ENCODE assay signal across 19 cellular contexts in genomic region chr2:241568738-241569137, GRCh38. TPM values are rescaled to one million over a fixed set of nuclear protein-coding genes. Genes with fewer than 3 reads are reported as not detected.
"Had no signal": no experiment of that assay in that cellular context is flagged by ENCODE, and none has a peak within 500 bp of the region (broad histone marks: within the 10 kb centered on the region; RNA-seq: fewer than 3 reads in every experiment).

No MANE protein-coding gene starts in this region.

- H3K9me3 Mint-ChIP-seq: activated naive CD8-positive, alpha-beta T cell treated with anti-CD3 and anti-CD28 coated beads for 36 hours; activated T-helper 1 cell treated with anti-CD3 and anti-CD28 coated beads, Interleukin-12 subunit alpha, Interleukin-12 subunit beta, Interleukin-2, Interleukin-4 antibody, amounts not matched to agents 30 ng/mL and 10 ng/mL and 1 ng/mL, durations not matched to agents 14 hours and 24 hours and 36 hours; brain; T-cell had no signal

- ATAC-seq: activated CD4-positive, CD25-positive, alpha-beta regulatory T cell treated with anti-CD3 and anti-CD28 coated beads, Interleukin-2, amount 50 U/mL, for 24 hours; left lobe of liver; stimulated activated naive CD8-positive, alpha-beta T cell treated with anti-CD3 and anti-CD28 coated beads, Interleukin-15, Interleukin-2, amounts not matched to agents 100 U/mL and 50 U/mL, for 24 hours; T-cell had no signal

- H3K27ac ChIP-seq: coronary artery, neutrophil, transverse colon had no signal

- H3K36me3 Mint-ChIP-seq: activated naive CD8-positive, alpha-beta T cell treated with anti-CD3 and anti-CD28 coated beads for 36 hours; T-cell had no signal

- H3K27me3 ChIP-seq: neutrophil, transverse colon had no signal

- H3K4me3 Mint-ChIP-seq: activated naive CD8-positive, alpha-beta T cell treated with anti-CD3 and anti-CD28 coated beads for 36 hours; activated T-helper 1 cell treated with anti-CD3 and anti-CD28 coated beads, Interleukin-12 subunit alpha, Interleukin-12 subunit beta, Interleukin-2, Interleukin-4 antibody, amounts not matched to agents 30 ng/mL and 10 ng/mL and 1 ng/mL, durations not matched to agents 14 hours and 24 hours and 36 hours; brain; T-cell had no signal

- H3K27ac Mint-ChIP-seq: activated naive CD8-positive, alpha-beta T cell treated with anti-CD3 and anti-CD28 coated beads for 36 hours; activated T-helper 1 cell treated with anti-CD3 and anti-CD28 coated beads, Interleukin-12 subunit alpha, Interleukin-12 subunit beta, Interleukin-2, Interleukin-4 antibody, amounts not matched to agents 30 ng/mL and 10 ng/mL and 1 ng/mL, durations not matched to agents 14 hours and 24 hours and 36 hours; brain; T-cell had no signal

- DNase-seq: activated CD4-positive, alpha-beta T cell treated with anti-CD3 and anti-CD28 coated beads, Interleukin-2, amount 50 U/mL, for 1 hour; activated naive CD8-positive, alpha-beta T cell treated with anti-CD3 and anti-CD28 coated beads for 36 hours; amygdala; central memory CD4-positive, alpha-beta T cell; effector CD8-positive, alpha-beta T cell; foreskin fibroblast; retina; small intestine; stimulated activated CD4-positive, alpha-beta T cell treated with anti-CD3 and anti-CD28 coated beads, Interleukin-4, amount 100 ng/mL, for 4 hours; stimulated activated naive CD8-positive, alpha-beta T cell treated with anti-CD3 and anti-CD28 coated beads, Interleukin-15, Interleukin-2, amounts not matched to agents 100 U/mL and 50 U/mL, for 24 hours; T-cell; T-helper 9 cell; transverse colon had no signal

- H3K4me3 ChIP-seq: coronary artery, transverse colon had no signal

- H3K4me1 Mint-ChIP-seq: activated naive CD8-positive, alpha-beta T cell treated with anti-CD3 and anti-CD28 coated beads for 36 hours; brain; T-cell had no signal

- H3K36me3 ChIP-seq: neutrophil, transverse colon had no signal

- H3K27me3 Mint-ChIP-seq: activated naive CD8-positive, alpha-beta T cell treated with anti-CD3 and anti-CD28 coated beads for 36 hours; T-cell had no signal

- H3K9me3 ChIP-seq: neutrophil, transverse colon had no signal

- FAIRE-seq: small intestine had no signal

RNA-seq across cellular contexts. Expression of gene BOK, which starts 10.2 kb away (rescaled TPM):
- total RNA-seq: activated T-helper 1 cell treated with anti-CD3 and anti-CD28 coated beads, Interleukin-12 subunit alpha, Interleukin-12 subunit beta, Interleukin-2, Interleukin-4 antibody, amounts not matched to agents 30 ng/mL and 10 ng/mL and 1 ng/mL, durations not matched to agents 14 hours and 24 hours and 36 hours had no signal
